20 cellular contexts compared by ENCODE assay signal in genomic region chr12:74449872-74450271, GRCh38.
DNase-seq lines count a peak whose midpoint lies in the region; ATAC-seq, FAIRE-seq and TF ChIP-seq lines count a peak whose summit lies in the region.
"Had no signal": no experiment of that assay in that cellular context is flagged by ENCODE, and none has a peak within 500 bp of the region (broad histone marks: within the 10 kb centered on the region; RNA-seq: fewer than 3 reads in every experiment).

No MANE protein-coding gene starts in this region.

- H3K4me3 ChIP-seq in epithelial cell of proximal tubule (ENCODE audit: low read depth, low read length) (no peak overlapping the region), skeletal muscle satellite cell (ENCODE audit: low read length) (no peak overlapping the region), Peyer's patch (no peak overlapping the region)
- H3K4me3 ChIP-seq: cardiac muscle cell, skin epidermis, uterus had no signal

- peaks cover 13% of the 10 kb centered on the region for H3K4me1 ChIP-seq in skeletal muscle satellite cell (ENCODE audit: control insufficient read depth, insufficient read depth, low read length)
- H3K4me1 ChIP-seq in Peyer's patch = no peaks in the 10 kb centered on the region
- H3K4me1 ChIP-seq: uterus had no signal

- H3K27me3 ChIP-seq in skeletal muscle satellite cell (ENCODE audit: control insufficient read depth, insufficient read depth, low read length) = no peaks in the 10 kb centered on the region
- H3K27me3 ChIP-seq in Peyer's patch = no peaks in the 10 kb centered on the region
- H3K27me3 ChIP-seq: cardiac muscle cell, uterus had no signal

- TF ChIP-seq POLR2A in H54 (IDR thresholded peaks at IDR 0.05; ENCODE audit: low read depth, low read length) = no peak
- TF ChIP-seq POLR2A in Peyer's patch (IDR thresholded peaks at IDR 0.05) = no peak

- H3K36me3 ChIP-seq in skeletal muscle satellite cell (ENCODE audit: insufficient read depth, low read length) (no peaks in the 10 kb centered on the region), Peyer's patch (no peaks in the 10 kb centered on the region)
- H3K36me3 ChIP-seq: cardiac muscle cell, uterus had no signal

- peak; percentile 98 for FAIRE-seq in H54 (lab: Jason Lieb, UNC)

- H3K9ac ChIP-seq in skeletal muscle satellite cell (ENCODE audit: low read depth, low read length) = no peak overlapping the region

- peak overlapping the region; percentile 38 for H3K4me2 ChIP-seq in skeletal muscle satellite cell (ENCODE audit: low read length)

- DNase-seq in H54 (ENCODE audit: insufficient read length, low spot score) (peak; percentile 30), RKO (ENCODE audit: low spot score) (peak; percentile 34), epithelial cell of proximal tubule (ENCODE audit: low read depth) (peak; percentile 19), Peyer's patch (no peak)
- DNase-seq: activated naive CD4-positive, alpha-beta T cell; C1 segment of cervical spinal cord; effector CD8-positive, alpha-beta T cell; Kasumi-1; NCI-H2029; NCI-H774; nucleus accumbens; RPMI8226; stimulated activated naive CD4-positive, alpha-beta T cell; uterus had no signal

- ATAC-seq in HG03378 (IDR thresholded peaks at IDR 0.05; ENCODE audit: unreplicated experiment) = no peak
- no peak for ATAC-seq in GM21447 (IDR thresholded peaks at IDR 0.05; ENCODE audit: unreplicated experiment)
- no peak for ATAC-seq in HG03196 (IDR thresholded peaks at IDR 0.05; ENCODE audit: unreplicated experiment)

- H3K9me3 ChIP-seq in skeletal muscle satellite cell (replicated peaks; ENCODE audit: low read length) (no peaks in the 10 kb centered on the region), Peyer's patch (no peaks in the 10 kb centered on the region)
- H3K9me3 ChIP-seq: uterus had no signal

- TF ChIP-seq CTCF in epithelial cell of proximal tubule (conservative IDR thresholded peaks at IDR 0.05; ENCODE audit: low read depth, low read length) = no peak
- no peak for TF ChIP-seq CTCF in Peyer's patch (IDR thresholded peaks at IDR 0.05)

- H3K27ac ChIP-seq in Peyer's patch = no peak overlapping the region
- H3K27ac ChIP-seq: cardiac muscle cell, skin epidermis, uterus had no signal

Comparison
In these comparisons a context has a peak if more than half of its experiments do, and no peak if none do; other contexts are left out.
1. DNase-seq: peak in H54 (single experiment), RKO (single experiment) and epithelial cell of proximal tubule (single experiment); none in Peyer's patch (0 of 3).